Comparison of ENCODE assay signal across 12 cellular contexts in the genomic region with DNA sequence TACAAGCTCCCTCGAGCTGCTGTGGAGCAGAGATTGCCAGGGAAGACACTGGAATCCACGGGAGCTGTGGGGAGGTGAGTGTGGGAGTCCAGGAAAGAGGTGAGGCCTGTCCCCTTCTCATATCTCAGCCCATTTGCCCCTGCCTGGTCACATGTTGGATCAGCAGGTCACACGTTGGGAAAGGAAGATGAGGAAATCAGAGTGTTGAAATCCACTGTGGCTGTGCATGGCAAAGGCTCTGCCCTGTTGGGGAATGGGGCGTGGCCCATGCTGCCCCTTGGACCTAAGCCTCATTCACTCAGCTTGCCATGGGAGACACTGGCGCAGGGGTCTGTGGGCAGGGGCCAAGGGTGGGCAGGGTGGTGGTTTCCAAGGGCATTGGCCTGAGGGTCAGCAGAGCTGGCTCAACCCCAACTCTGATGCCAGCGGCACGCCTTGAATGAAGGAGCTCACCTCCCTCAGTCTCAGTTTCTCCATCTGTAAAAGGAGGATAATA.
DNase-seq lines count a peak whose midpoint lies in the region; ATAC-seq and TF ChIP-seq lines count a peak whose summit lies in the region.
"Had no signal": no experiment of that assay in that cellular context is flagged by ENCODE, and none has a peak within 500 bp of the region (broad histone marks: within the 10 kb centered on the region; RNA-seq: fewer than 3 reads in every experiment).

No MANE protein-coding gene starts in this region.

- no peaks in the 10 kb centered on the region for H3K9me3 ChIP-seq in psoas muscle

- intact Hi-C loops in Right ventricle myocardium inferior (cut with DNase I) (no loop called here), psoas muscle (cut with DNase I) (no loop called here)

- peak; percentile 76 for DNase-seq in H4 (ENCODE audit: low spot score)
- peak; percentile 73 for DNase-seq in RWPE1 (ENCODE audit: low spot score)
- peak; percentile 75 for DNase-seq in Right ventricle myocardium inferior (ENCODE audit: missing footprints)
- peak; percentile 46 to 67 for DNase-seq in psoas muscle
- no peak for DNase-seq in dedifferentiated amniotic fluid mesenchymal stem cell (ENCODE audit: extremely low spot score)
- no peak for DNase-seq in GM10248 (ENCODE audit: extremely low spot score)
- DNase-seq: activated CD4-positive, alpha-beta T cell treated with anti-CD3 and anti-CD28 coated beads for 4 hours; CD4-positive, alpha-beta memory T cell; NCI-H146 had no signal

- TF ChIP-seq CTCF in RWPE1 (conservative IDR thresholded peaks at IDR 0.05; ENCODE audit: low read depth) (no peak), psoas muscle (IDR thresholded peaks at IDR 0.05) (no peak), GM10248 (IDR thresholded peaks at IDR 0.05; ENCODE audit: control extremely low read depth, extremely low read depth, low read depth, missing control alignments) (no peak)

- CTCF ChIA-PET in RWPE1 (lab: Yijun Ruan, JAX): no interaction called here
- CTCF ChIA-PET in GM10248 (lab: Yijun Ruan, JAX): interaction anchor here (0.8 to 2.1 kb wide), 3 partner anchors 10 to 74 kb away, joined by 3 to 9 read pairs (median 7); no protein-coding TSS in a partner anchor

- WGBS in psoas muscle, 3 donors: 70 to 76% (median 73%) methylated on average over 7 of the region's 7 CpGs

- ATAC-seq in Right ventricle myocardium inferior: no peak
- ATAC-seq in psoas muscle: peak; percentile 51 to 92 (median 86)
- no peak for ATAC-seq in GM19395 (IDR thresholded peaks at IDR 0.05; ENCODE audit: unreplicated experiment)
- ATAC-seq in HG03520 (IDR thresholded peaks at IDR 0.05; ENCODE audit: unreplicated experiment): no peak
- ATAC-seq: activated naive CD4-positive, alpha-beta T cell treated with anti-CD3 and anti-CD28 coated beads, Interleukin-2, amount 50 U/mL, for 72 hours had no signal

- H3K4me1 ChIP-seq in psoas muscle: no peaks in the 10 kb centered on the region

- POLR2A ChIA-PET in RWPE1 (lab: Yijun Ruan, JAX; ENCODE audit: low non-redundant PET) (no interaction called here), GM10248 (lab: Yijun Ruan, JAX) (interaction anchor here (1.5 kb wide), 1 partner anchor 18 kb away, joined by 4 read pairs; no protein-coding TSS in a partner anchor)

- no peaks in the 10 kb centered on the region for H3K27me3 ChIP-seq in psoas muscle (ENCODE audit: insufficient read depth in 3 of 3, low read length in 2 of 3)

- H3K27ac ChIP-seq in RWPE1: peak overlapping the region; percentile 58
- H3K27ac ChIP-seq in psoas muscle: no peak overlapping the region

- no peaks in the 10 kb centered on the region for H3K36me3 ChIP-seq in psoas muscle (ENCODE audit: insufficient read depth in 1 of 2, low read depth in 1 of 2)

- H3K4me3 ChIP-seq in psoas muscle: no peak overlapping the region

Comparison
In these comparisons a context has a peak if more than half of its experiments do, and no peak if none do; other contexts are left out.
1. DNase-seq: peak in H4 (single experiment), RWPE1 (single experiment), Right ventricle myocardium inferior (single experiment) and psoas muscle (2 of 2); none in dedifferentiated amniotic fluid mesenchymal stem cell (single experiment) and GM10248 (single experiment).
2. ATAC-seq: peak in psoas muscle (4 of 4); none in Right ventricle myocardium inferior (single experiment), GM19395 (single experiment) and HG03520 (single experiment).